11 cellular contexts compared by ENCODE assay signal in genomic region chr21:14645702-14646101, GRCh38.
"Had no signal": no experiment of that assay in that cellular context is flagged by ENCODE, and none has a peak within 500 bp of the region (broad histone marks: within the 10 kb centered on the region; RNA-seq: fewer than 3 reads in every experiment).

No MANE protein-coding gene starts in this region.

- ATAC-seq: GM23338, HCT116 had no signal

- H3K4me2 ChIP-seq: GM23338 had no signal

- H2AFZ ChIP-seq: GM23248, GM23338 had no signal

- H3K9ac ChIP-seq: GM23248 had no signal

- DNase-seq: GM23248, GOT3, H7, H9, HCEC 1CT, HFFc6 had no signal

- FAIRE-seq: H1, H54 had no signal

- H3K4me3 ChIP-seq: GM23248, GM23338, HAP-1 had no signal

- H3K9me3 ChIP-seq: HAP-1 had no signal

- H3K27ac ChIP-seq: GM23248 had no signal

- H3K4me1 ChIP-seq: HAP-1 had no signal

- H3K36me3 ChIP-seq: HAP-1 had no signal
